ENCODE assay signal across 8 cellular contexts in genomic region chr16:3112058-3112880, GRCh38. TPM values are rescaled to one million over a fixed set of nuclear protein-coding genes. Genes with fewer than 3 reads are reported as not detected.
DNase-seq lines count a peak whose midpoint lies in the region; ATAC-seq and TF ChIP-seq lines count a peak whose summit lies in the region.

TSS of gene ZNF205 (plus strand) at chr16:3112586. CDS start at chr16:3113431, 845 bp downstream.

- peaks cover 5% of the 10 kb centered on the region for H3K4me1 ChIP-seq in iPS-20b (ENCODE audit: insufficient read depth, low read length)
- peaks cover 20% of the 10 kb centered on the region for H3K4me1 ChIP-seq in skeletal muscle satellite cell (ENCODE audit: control insufficient read depth, insufficient read depth, low read length)

- H3K9ac ChIP-seq in iPS-20b (ENCODE audit: low read depth, low read length) (peak within 1 kb of the TSS; percentile 89), skeletal muscle satellite cell (ENCODE audit: low read depth, low read length) (peak within 1 kb of the TSS; percentile 81)

- H3K36me3 ChIP-seq in iPS-20b (ENCODE audit: insufficient read depth, low read depth, low read length) (peaks cover 24% of the 10 kb centered on the region), skeletal muscle satellite cell (ENCODE audit: insufficient read depth, low read length) (peaks cover 9% of the 10 kb centered on the region)

- TF ChIP-seq CTCF in GM12864 (IDR thresholded peaks at IDR 0.05; ENCODE audit: low read depth, low read length, missing control alignments): no peak

- H3K4me3 ChIP-seq in GM12864 (ENCODE audit: low read depth, low read length) (peak within 1 kb of the TSS; percentile 52), iPS-20b (ENCODE audit: low read length) (peak within 1 kb of the TSS; percentile 96), skeletal muscle satellite cell (ENCODE audit: low read length) (peak within 1 kb of the TSS; percentile 78)

- peak within 1 kb of the TSS; percentile 97 for H3K4me2 ChIP-seq in skeletal muscle satellite cell (ENCODE audit: low read length)

- DNase-seq in GM12864 (ENCODE audit: low read depth) (no peak), NCI-H2196 treated with DMSO at 0.1 percent for 48 hours (lab: John Stamatoyannopoulos, UW; ENCODE audit: unreplicated experiment) (peak; percentile 74), T47D (ENCODE audit: low read depth in 1 of 2, low spot score in 1 of 2) (peak; percentile 92 to 93)

- H3K9me3 ChIP-seq in iPS-20b (ENCODE audit: insufficient read depth, low read depth, low read length): no peaks in the 10 kb centered on the region
- H3K9me3 ChIP-seq in skeletal muscle satellite cell (replicated peaks; ENCODE audit: low read length): no peaks in the 10 kb centered on the region

- in situ Hi-C loops in T47D (cut with HindIII; ENCODE audit: low pct_unique_long_range_greater_than_20kb, low sequenced_read_pairs): no loop called here

- no peak for ATAC-seq in HG02852 (IDR thresholded peaks at IDR 0.05; ENCODE audit: unreplicated experiment)
- ATAC-seq in HG02973 (IDR thresholded peaks at IDR 0.05; ENCODE audit: unreplicated experiment): no peak
- ATAC-seq in GM18511 (IDR thresholded peaks at IDR 0.05; ENCODE audit: unreplicated experiment): no peak

- peaks cover 3% of the 10 kb centered on the region; the same call in 1 of the 2 replicates for H3K27me3 ChIP-seq in iPS-20b (ENCODE audit: insufficient read depth, low read length)
- H3K27me3 ChIP-seq in skeletal muscle satellite cell (ENCODE audit: control insufficient read depth, insufficient read depth, low read length): no peaks in the 10 kb centered on the region

- peak within 1 kb of the TSS; percentile 72 for H3K27ac ChIP-seq in iPS-20b (ENCODE audit: low read length)

RNA-seq across cellular contexts. Expression of gene ZNF205, which starts in this region (rescaled TPM):
- total RNA-seq in skeletal muscle satellite cell (2012; rRNA removed): 13.9 and 16.4 TPM in 2 replicates
